In genomic region chr12:47704719-47705118, GRCh38 we compare ENCODE assay signal across 8 cellular contexts. TPM values are rescaled to one million over a fixed set of nuclear protein-coding genes. Genes with fewer than 3 reads are reported as not detected.
DNase-seq lines count a peak whose midpoint lies in the region; ATAC-seq and TF ChIP-seq lines count a peak whose summit lies in the region.

No MANE protein-coding gene starts in this region.

- peaks cover 0 to 2% (median 0%) of the 10 kb centered on the region in 8 donors for H3K9me3 Mint-ChIP-seq in CD4-positive, alpha-beta memory T cell
- H3K9me3 Mint-ChIP-seq in dendritic cell treated with granulocyte-macrophage colony-stimulating factor and Interleukin-4, amounts not matched to agents 40 ng/mL and 50 ng/mL, for 4 days = no peaks in the 10 kb centered on the region
- H3K9me3 Mint-ChIP-seq in nephron progenitor cell = no peaks in the 10 kb centered on the region

- H3K4me3 Mint-ChIP-seq in CD4-positive, alpha-beta memory T cell = peak overlapping the region; percentile 91 to 98 (median 96)
- peak overlapping the region; percentile 98 for H3K4me3 Mint-ChIP-seq in dendritic cell treated with granulocyte-macrophage colony-stimulating factor and Interleukin-4, amounts not matched to agents 40 ng/mL and 50 ng/mL, for 4 days
- H3K4me3 Mint-ChIP-seq in nephron progenitor cell = peak overlapping the region; percentile 91

- intact Hi-C loops in CD4-positive, alpha-beta memory T cell (cut with micrococcal nuclease) = loop anchor here (5.0 kb wide), 1 partner anchor 258 kb away; the partner anchor contains the start of gene TMEM106C
- intact Hi-C loops in dendritic cell treated with granulocyte-macrophage colony-stimulating factor and Interleukin-4, amounts not matched to agents 40 ng/mL and 50 ng/mL, for 4 days (cut with micrococcal nuclease) = no loop called here
- intact Hi-C loops in uterus (cut with DNase I; ENCODE audit: low total_unique reads) = no loop called here

- H3K36me3 ChIP-seq in CD4-positive, alpha-beta memory T cell (ENCODE audit: insufficient read depth, low read length) = peaks cover 11% of the 10 kb centered on the region
- H3K36me3 ChIP-seq in uterus = no peaks in the 10 kb centered on the region

- peaks cover 54% of the 10 kb centered on the region for H3K4me1 ChIP-seq in CD4-positive, alpha-beta memory T cell (ENCODE audit: insufficient read depth, low read length)
- no peaks in the 10 kb centered on the region for H3K4me1 ChIP-seq in uterus

- peaks cover 14 to 35% of the 10 kb centered on the region in 2 donors for H3K36me3 Mint-ChIP-seq in CD4-positive, alpha-beta memory T cell
- H3K36me3 Mint-ChIP-seq in dendritic cell treated with granulocyte-macrophage colony-stimulating factor and Interleukin-4, amounts not matched to agents 40 ng/mL and 50 ng/mL, for 4 days (ENCODE audit: low read depth) = peaks cover 50% of the 10 kb centered on the region
- peaks cover 38% of the 10 kb centered on the region for H3K36me3 Mint-ChIP-seq in nephron progenitor cell (ENCODE audit: low read depth)

- CTCF ChIA-PET in CD4-positive, alpha-beta memory T cell (lab: Charles Lee; ENCODE audit: partially characterized antibody) = interaction anchor here (0.9 to 16.7 kb wide), 6 partner anchors 9 to 134 kb away, joined by 3 to 318 read pairs (median 11); partner anchors contain the start of gene SLC48A1

- no peak for ATAC-seq in GM21576 (IDR thresholded peaks at IDR 0.05; ENCODE audit: unreplicated experiment)

- no peaks in the 10 kb centered on the region for H3K27me3 ChIP-seq in CD4-positive, alpha-beta memory T cell (ENCODE audit: insufficient read depth, low read length)
- no peaks in the 10 kb centered on the region for H3K27me3 ChIP-seq in uterus

- peak overlapping the region; percentile 35 to 93 (median 83) for H3K27ac Mint-ChIP-seq in CD4-positive, alpha-beta memory T cell
- peak overlapping the region; percentile 96 for H3K27ac Mint-ChIP-seq in dendritic cell treated with granulocyte-macrophage colony-stimulating factor and Interleukin-4, amounts not matched to agents 40 ng/mL and 50 ng/mL, for 4 days
- peak overlapping the region; percentile 73 for H3K27ac Mint-ChIP-seq in nephron progenitor cell

- peak overlapping the region; percentile 60 to 70 for H3K4me3 ChIP-seq in CD4-positive, alpha-beta memory T cell (ENCODE audit: low read length in 2 of 2)
- H3K4me3 ChIP-seq in LNCaP clone FGC (ENCODE audit: low read depth, low read length) (peak overlapping the region; percentile 62), uterus (peak overlapping the region in 1 of 2 donors; percentile 59)

- no peak overlapping the region for H3K27ac ChIP-seq in CD4-positive, alpha-beta memory T cell (ENCODE audit: low read depth, low read length)
- H3K27ac ChIP-seq in uterus = no peak overlapping the region

- no peaks in the 10 kb centered on the region for H3K27me3 Mint-ChIP-seq in CD4-positive, alpha-beta memory T cell
- H3K27me3 Mint-ChIP-seq in dendritic cell treated with granulocyte-macrophage colony-stimulating factor and Interleukin-4, amounts not matched to agents 40 ng/mL and 50 ng/mL, for 4 days = no peaks in the 10 kb centered on the region
- no peaks in the 10 kb centered on the region for H3K27me3 Mint-ChIP-seq in nephron progenitor cell (ENCODE audit: low read depth, poor library complexity)

- no peak for DNase-seq in CD4-positive, alpha-beta memory T cell
- DNase-seq in LNCaP clone FGC (ENCODE audit: low read depth) (no peak), nephron progenitor cell (no peak), 8988T (no peak), HCEC 1CT (no peak), uterus (no peak)

- POLR2A ChIA-PET in CD4-positive, alpha-beta memory T cell (lab: Charles Lee; ENCODE audit: partially characterized antibody) = interaction anchor here (0.6 kb wide), 1 partner anchor 634 kb away, joined by 3 read pairs; no protein-coding TSS in a partner anchor

- no peak for TF ChIP-seq POLR2A in uterus (IDR thresholded peaks at IDR 0.05)

- no peak for TF ChIP-seq CTCF in LNCaP clone FGC (IDR thresholded peaks at IDR 0.05; ENCODE audit: control insufficient read depth, extremely low read depth, insufficient read depth)
- TF ChIP-seq CTCF in nephron progenitor cell (IDR thresholded peaks at IDR 0.05) = no peak
- no peak for TF ChIP-seq CTCF in uterus (IDR thresholded peaks at IDR 0.05)

- H3K9me3 ChIP-seq in CD4-positive, alpha-beta memory T cell (ENCODE audit: control insufficient read depth in 1 of 2, low read length in 2 of 2) = no peaks in the 10 kb centered on the region
- H3K9me3 ChIP-seq in uterus = no peaks in the 10 kb centered on the region

- H3K4me1 Mint-ChIP-seq in CD4-positive, alpha-beta memory T cell = peaks cover 38 to 59% (median 50%) of the 10 kb centered on the region in 4 donors
- peaks cover 49% of the 10 kb centered on the region for H3K4me1 Mint-ChIP-seq in dendritic cell treated with granulocyte-macrophage colony-stimulating factor and Interleukin-4, amounts not matched to agents 40 ng/mL and 50 ng/mL, for 4 days (ENCODE audit: low read depth)
- peaks cover 37% of the 10 kb centered on the region for H3K4me1 Mint-ChIP-seq in nephron progenitor cell

RNA-seq across cellular contexts. Expression of gene RPAP3, which starts 1.1 kb away (rescaled TPM):
- total RNA-seq in CD4-positive, alpha-beta memory T cell = 10 to 100 TPM; 40.8 to 41.8 TPM
- 10 to 100 TPM; 32.1 to 33.3 TPM for polyA plus RNA-seq in CD4-positive, alpha-beta memory T cell
- total RNA-seq in uterus = 10 to 100 TPM; 16.8 to 33.6 (median 22.2) TPM

RNA-seq across cellular contexts. Expression of gene ENDOU, which starts 20.6 kb away (rescaled TPM):
- total RNA-seq in CD4-positive, alpha-beta memory T cell = not detected
- polyA plus RNA-seq in CD4-positive, alpha-beta memory T cell = not detected
- under 1 TPM in 2 of 4 donors, not detected in 2; 0.28 to 0.64 TPM for total RNA-seq in uterus

RNA-seq across cellular contexts. Expression of gene RAPGEF3, which starts 54.0 kb away (rescaled TPM):
- total RNA-seq in CD4-positive, alpha-beta memory T cell = under 1 TPM; 0.15 to 0.39 TPM
- polyA plus RNA-seq in CD4-positive, alpha-beta memory T cell = under 1 TPM in 1 of 2 donors, not detected in 1; 0.14 TPM
- total RNA-seq in uterus = 100 to 1,000 TPM in 1 of 4 donors, 10 to 100 TPM in 3; 13.5 to 105 (median 48.7) TPM

Comparison
In these comparisons a context has a peak if more than half of its experiments do, and no peak if none do; other contexts are left out.
1. RNA of gene RAPGEF3, which starts 54.0 kb away (total RNA-seq): 13.5 to 105 TPM in uterus; 0.15 to 0.39 TPM in CD4-positive, alpha-beta memory T cell; every median in the first group is over 10 times any median in the second.
2. Peak in every context shown above with its lines, with median percentiles within 50 percentile points of each other: H3K27ac Mint-ChIP-seq and H3K4me3 Mint-ChIP-seq.